Comparison of ENCODE assay signal across 1 cellular context in the genomic region with DNA sequence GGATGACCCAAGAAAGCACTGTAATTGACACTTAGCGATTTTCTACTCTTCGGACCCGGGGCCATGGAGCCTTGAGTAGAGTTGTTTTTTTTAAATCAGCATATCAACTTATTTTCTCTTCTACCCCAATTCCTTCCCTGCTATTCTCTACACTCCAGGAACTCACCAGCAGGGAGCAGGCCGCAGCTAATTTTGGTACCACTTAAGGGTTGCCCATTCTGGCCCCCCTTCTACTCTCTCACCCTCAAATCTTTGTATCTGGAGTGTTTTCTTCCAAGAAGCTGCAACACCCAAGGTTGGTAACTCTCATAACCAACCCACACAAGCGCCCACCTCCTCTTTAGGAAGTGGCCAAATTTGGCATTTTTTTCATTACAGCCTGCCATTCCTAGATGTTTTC.
TF ChIP-seq lines count a peak whose summit lies in the region.

No MANE protein-coding gene starts in this region.

TF ChIP-seq in GM12878, 131 proteins besides CTCF, POLR2A, EP300 and RAD21:
- no peak for TF ChIP-seq TAF1 (IDR thresholded peaks at IDR 0.05; ENCODE audit: borderline replicate concordance, low read depth, low read length)
- no peak for TF ChIP-seq SREBF1 (IDR thresholded peaks at IDR 0.05; ENCODE audit: low read length)
- no peak for TF ChIP-seq MTA2 (IDR thresholded peaks at IDR 0.05; ENCODE audit: low read depth)
- TF ChIP-seq CHD4 (IDR thresholded peaks at IDR 0.05) = no peak
- no peak for TF ChIP-seq RAD51 (IDR thresholded peaks at IDR 0.05)
- peak; percentile 44; the same call in 1 of the 2 replicates for TF ChIP-seq SMC3 (IDR thresholded peaks at IDR 0.05; ENCODE audit: borderline replicate concordance, low read length)
- no peak for TF ChIP-seq NR2C1 (IDR thresholded peaks at IDR 0.05)
- no peak for TF ChIP-seq PML (IDR thresholded peaks at IDR 0.05; ENCODE audit: low read length)
